In the genomic region with DNA sequence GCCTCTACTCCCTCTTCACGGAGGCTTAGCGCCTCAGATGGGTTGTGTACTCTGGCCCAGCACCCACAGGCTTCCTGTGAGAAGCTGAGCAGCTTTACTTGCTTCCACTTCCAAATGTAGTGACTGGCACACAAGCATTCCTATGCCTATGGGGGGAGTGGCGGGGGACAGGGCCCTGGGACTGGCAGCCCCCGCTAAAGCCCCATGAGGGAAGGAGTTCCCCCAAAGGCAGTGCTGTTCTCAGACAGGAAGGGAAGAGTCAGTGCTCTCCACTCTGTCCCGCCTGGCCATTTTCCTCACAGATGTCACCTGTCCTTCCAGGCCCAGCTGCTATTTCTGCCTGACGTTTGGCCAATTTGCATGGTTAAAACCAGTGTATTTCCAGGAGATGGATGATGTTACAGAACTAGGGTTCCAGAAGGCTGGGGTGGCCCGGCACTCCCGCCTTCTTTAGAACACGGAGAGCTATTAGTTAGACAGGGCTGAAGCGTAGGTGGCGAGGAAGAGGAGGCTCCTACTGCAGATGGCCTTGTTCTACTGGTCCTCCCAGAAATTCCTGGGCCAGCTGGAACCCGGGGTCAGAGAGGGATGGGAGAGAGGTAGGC, we compare ENCODE assay signal across 19 cellular contexts.
"Had no signal": no experiment of that assay in that cellular context is flagged by ENCODE, and none has a peak within 500 bp of the region (broad histone marks: within the 10 kb centered on the region; RNA-seq: fewer than 3 reads in every experiment).

No MANE protein-coding gene starts in this region.

- FAIRE-seq: endothelial cell of umbilical vein had no signal

- H3K36me3 ChIP-seq: spleen, transverse colon had no signal

- H3K79me2 ChIP-seq: hepatocyte had no signal

- H3K4me3 ChIP-seq: hepatocyte, lung, spleen, testis, transverse colon had no signal

- H2AFZ ChIP-seq: hepatocyte had no signal

- ATAC-seq: left colon; left ventricle myocardium superior; naive thymus-derived CD8-positive, alpha-beta T cell; sciatic nerve; stimulated activated memory B cell treated with anti-CD40 and anti-IgM and Interleukin-4, amounts not matched to agents 10 μg/mL and 1 μg/mL and 100 μg/mL, for 72 hours had no signal

- H3K4me1 ChIP-seq: testis, transverse colon had no signal

- H3K4me2 ChIP-seq: hepatocyte had no signal

- H3K9me3 ChIP-seq: testis had no signal

- H3K27ac ChIP-seq: hepatocyte, spleen, testis, transverse colon had no signal

- DNase-seq: erythroblast; foreskin melanocyte; head of caudate nucleus; left colon; left ventricle myocardium superior; mesendoderm; naive thymus-derived CD8-positive, alpha-beta T cell; posterior cingulate gyrus; spleen; stimulated activated CD4-positive, alpha-beta T cell treated with anti-CD3 and anti-CD28 coated beads, Interleukin-15, amount 100 ng/mL, for 24 hours; stimulated activated CD4-positive, alpha-beta T cell treated with anti-CD3 and anti-CD28 coated beads, Interleukin-1b, Interleukin-23, amount 100 ng/mL, for 48 hours; stimulated activated CD4-positive, alpha-beta T cell treated with anti-CD3 and anti-CD28 coated beads, Interleukin-4, amount 100 ng/mL, for 24 hours; testis; transverse colon had no signal

- H3K27me3 ChIP-seq: hepatocyte, testis, transverse colon had no signal
